ENCODE assay signal across 16 cellular contexts in genomic region chr17:80882323-80882722, GRCh38.
"Had no signal": no experiment of that assay in that cellular context is flagged by ENCODE, and none has a peak within 500 bp of the region (broad histone marks: within the 10 kb centered on the region; RNA-seq: fewer than 3 reads in every experiment).

No MANE protein-coding gene starts in this region.

- H3K27ac ChIP-seq: brain microvascular endothelial cell, gastroesophageal sphincter, tibial nerve, uterus, WERI-Rb-1 had no signal

- H3K27me3 Mint-ChIP-seq: activated CD4-positive, alpha-beta memory T cell treated with anti-CD3 and anti-CD28 coated beads for 36 hours; activated CD4-positive, alpha-beta T cell treated with anti-CD3 and anti-CD28 coated beads for 36 hours; activated CD8-positive, alpha-beta memory T cell treated with anti-CD3 and anti-CD28 coated beads, Interleukin-2, amount 10 ng/mL, durations not matched to agents 7 days and 5 days; activated naive CD8-positive, alpha-beta T cell had no signal

- H3K4me1 ChIP-seq: gastroesophageal sphincter, tibial nerve, uterus had no signal

- H3K9me3 ChIP-seq: gastroesophageal sphincter, tibial nerve, uterus had no signal

- H3K4me3 ChIP-seq: gastroesophageal sphincter, tibial nerve, uterus had no signal

- H3K4me3 Mint-ChIP-seq: activated CD4-positive, alpha-beta memory T cell treated with anti-CD3 and anti-CD28 coated beads for 36 hours; activated CD4-positive, alpha-beta T cell treated with anti-CD3 and anti-CD28 coated beads for 36 hours; activated CD8-positive, alpha-beta memory T cell treated with anti-CD3 and anti-CD28 coated beads, Interleukin-2, amount 10 ng/mL, durations not matched to agents 7 days and 5 days; activated naive CD8-positive, alpha-beta T cell; activated T-cell treated with anti-CD3 and anti-CD28 coated beads, Interleukin-2, amount 50 U/mL, for 4 hours; T-helper 1 cell treated with Interleukin-12 subunit alpha and Interleukin-12 subunit beta and Interleukin-4 antibody, amounts not matched to agents 30 μg/mL and 1 μg/mL, for 36 hours had no signal

- DNase-seq: activated CD4-positive, alpha-beta memory T cell treated with anti-CD3 and anti-CD28 coated beads for 36 hours; activated CD4-positive, alpha-beta T cell treated with anti-CD3 and anti-CD28 coated beads for 36 hours; activated CD8-positive, alpha-beta memory T cell treated with anti-CD3 and anti-CD28 coated beads, Interleukin-2, amount 10 ng/mL, durations not matched to agents 7 days and 5 days; activated T-cell treated with anti-CD3 and anti-CD28 coated beads, Interleukin-2, amount 50 U/mL, for 4 hours; brain microvascular endothelial cell; cerebellar nuclear complex; erythroblast; islet precursor cell; stimulated activated CD4-positive, alpha-beta T cell treated with anti-CD3 and anti-CD28 coated beads, Interleukin-4, amount 100 ng/mL, for 24 hours; stimulated activated naive CD4-positive, alpha-beta T cell; uterus; WERI-Rb-1 had no signal

- ATAC-seq: activated CD4-positive, alpha-beta T cell treated with anti-CD3 and anti-CD28 coated beads for 36 hours; activated CD8-positive, alpha-beta memory T cell treated with anti-CD3 and anti-CD28 coated beads, Interleukin-2, amount 10 ng/mL, durations not matched to agents 7 days and 5 days; activated T-cell treated with anti-CD3 and anti-CD28 coated beads, Interleukin-2, amount 50 U/mL, for 4 hours; gastroesophageal sphincter had no signal

- H3K27ac Mint-ChIP-seq: activated CD4-positive, alpha-beta memory T cell treated with anti-CD3 and anti-CD28 coated beads for 36 hours; activated CD4-positive, alpha-beta T cell treated with anti-CD3 and anti-CD28 coated beads for 36 hours; activated CD8-positive, alpha-beta memory T cell treated with anti-CD3 and anti-CD28 coated beads, Interleukin-2, amount 10 ng/mL, durations not matched to agents 7 days and 5 days; activated naive CD8-positive, alpha-beta T cell had no signal

- H3K27me3 ChIP-seq: brain microvascular endothelial cell, gastroesophageal sphincter, tibial nerve, uterus had no signal

- H3K36me3 ChIP-seq: uterus had no signal
